24 cellular contexts compared by ENCODE assay signal in the genomic region with DNA sequence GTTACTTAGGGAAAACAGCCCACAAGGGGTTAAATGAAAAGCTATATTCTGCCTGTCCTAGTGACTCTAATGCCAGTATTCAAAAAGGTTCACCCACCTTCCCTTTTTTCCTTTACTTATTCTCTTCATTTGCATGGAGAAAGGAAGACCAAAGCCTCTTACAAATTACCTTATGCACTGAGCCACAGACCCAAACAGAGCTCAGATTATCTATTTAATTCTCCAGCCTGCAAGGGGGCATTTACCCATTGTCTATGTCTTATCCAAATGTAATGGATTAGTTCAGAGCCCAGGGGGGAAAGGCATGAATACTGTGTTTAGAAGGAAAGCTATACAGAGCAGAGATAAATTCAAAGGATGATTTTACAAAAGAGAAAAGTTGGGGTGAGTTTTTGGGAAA.
"Had no signal": no experiment of that assay in that cellular context is flagged by ENCODE, and none has a peak within 500 bp of the region (broad histone marks: within the 10 kb centered on the region; RNA-seq: fewer than 3 reads in every experiment).

No MANE protein-coding gene starts in this region.

- H3K4me1 ChIP-seq: breast epithelium, foreskin keratinocyte, left lung, lower lobe of right lung had no signal

- H3K36me3 ChIP-seq: breast epithelium, esophagus muscularis mucosa, heart right ventricle, left lung, lower lobe of right lung, neutrophil, right lobe of liver, thoracic aorta had no signal

- H3K4me1 Mint-ChIP-seq: activated T-helper 17 cell treated with anti-CD3 and anti-CD28 coated beads, Interleukin-2, amount 50 U/mL, for 72 hours had no signal

- H3K9me3 Mint-ChIP-seq: activated B cell treated with CpG ODN at 0.5 μM for 24 hours; activated CD8-positive, alpha-beta T cell treated with anti-CD3 and anti-CD28 coated beads for 36 hours; activated naive CD4-positive, alpha-beta T cell treated with anti-CD3 and anti-CD28 coated beads, Interleukin-2, amount 50 U/mL, for 72 hours; activated T-cell treated with anti-CD3 and anti-CD28 coated beads, Interleukin-2, amount 50 U/mL, for 4 hours; activated T-helper 17 cell treated with anti-CD3 and anti-CD28 coated beads, Interleukin-2, amount 50 U/mL, for 72 hours; natural killer cell treated with Interleukin-12 subunit alpha and Interleukin-12 subunit beta and Interleukin-15 and Interleukin-18, amount 100 ng/mL, for 72 hours had no signal

- DNase-seq: activated B cell treated with CpG ODN at 0.5 μM for 24 hours; activated CD4-positive, alpha-beta T cell treated with anti-CD3 and anti-CD28 coated beads, Interleukin-2, amount 50 U/mL, for 1 hour; activated CD8-positive, alpha-beta T cell treated with anti-CD3 and anti-CD28 coated beads for 36 hours; activated gamma-delta T cell treated with Interleukin-2 at 50 U/mL for 16 hours; activated T-cell treated with anti-CD3 and anti-CD28 coated beads, Interleukin-2, amount 50 U/mL, for 4 hours; central memory CD4-positive, alpha-beta T cell; foreskin keratinocyte; heart right ventricle; left lung; lower lobe of right lung; mesenchymal stem cell; mucosa of descending colon; right lobe of liver; stimulated activated CD4-positive, alpha-beta T cell treated with anti-CD3 and anti-CD28 coated beads, Interleukin-2, amount 100 ng/mL, for 48 hours; stimulated activated naive CD8-positive, alpha-beta T cell treated with anti-CD3 and anti-CD28 coated beads, Interleukin-15, Interleukin-2, amounts not matched to agents 100 U/mL and 50 U/mL, for 24 hours; T-helper 17 cell; trophoblast cell had no signal

- H3K27me3 Mint-ChIP-seq: activated B cell treated with CpG ODN at 0.5 μM for 24 hours; activated CD8-positive, alpha-beta T cell treated with anti-CD3 and anti-CD28 coated beads for 36 hours had no signal

- H3K27ac ChIP-seq: breast epithelium, esophagus muscularis mucosa, foreskin keratinocyte, left lung, lower lobe of right lung, neutrophil, right lobe of liver, thoracic aorta had no signal

- H3K27ac Mint-ChIP-seq: activated B cell treated with CpG ODN at 0.5 μM for 24 hours; activated CD8-positive, alpha-beta T cell treated with anti-CD3 and anti-CD28 coated beads for 36 hours; activated naive CD4-positive, alpha-beta T cell treated with anti-CD3 and anti-CD28 coated beads, Interleukin-2, amount 50 U/mL, for 72 hours; activated T-helper 17 cell treated with anti-CD3 and anti-CD28 coated beads, Interleukin-2, amount 50 U/mL, for 72 hours; natural killer cell treated with Interleukin-12 subunit alpha and Interleukin-12 subunit beta and Interleukin-15 and Interleukin-18, amount 100 ng/mL, for 72 hours; T-helper 17 cell had no signal

- H3K27me3 ChIP-seq: breast epithelium, esophagus muscularis mucosa, foreskin keratinocyte, heart right ventricle, left lung, neutrophil, right lobe of liver had no signal

- H3K4me3 Mint-ChIP-seq: activated B cell treated with CpG ODN at 0.5 μM for 24 hours; activated CD8-positive, alpha-beta T cell treated with anti-CD3 and anti-CD28 coated beads for 36 hours; activated T-cell treated with anti-CD3 and anti-CD28 coated beads, Interleukin-2, amount 50 U/mL, for 4 hours; activated T-helper 17 cell treated with anti-CD3 and anti-CD28 coated beads, Interleukin-2, amount 50 U/mL, for 72 hours; natural killer cell treated with Interleukin-12 subunit alpha and Interleukin-12 subunit beta and Interleukin-15 and Interleukin-18, amount 100 ng/mL, for 72 hours; T-helper 17 cell had no signal

- H3K4me3 ChIP-seq: breast epithelium, esophagus muscularis mucosa, heart right ventricle, left lung, lower lobe of right lung, mucosa of descending colon, right lobe of liver, thoracic aorta had no signal

- H3K9me3 ChIP-seq: breast epithelium, esophagus muscularis mucosa, heart right ventricle, left lung, lower lobe of right lung, mucosa of descending colon, neutrophil, right lobe of liver, thoracic aorta had no signal

- H3K36me3 Mint-ChIP-seq: activated naive CD4-positive, alpha-beta T cell treated with anti-CD3 and anti-CD28 coated beads, Interleukin-2, amount 50 U/mL, for 72 hours; natural killer cell treated with Interleukin-12 subunit alpha and Interleukin-12 subunit beta and Interleukin-15 and Interleukin-18, amount 100 ng/mL, for 72 hours had no signal

- ATAC-seq: activated CD8-positive, alpha-beta T cell treated with anti-CD3 and anti-CD28 coated beads for 36 hours; activated naive CD4-positive, alpha-beta T cell treated with anti-CD3 and anti-CD28 coated beads, Interleukin-2, amount 50 U/mL, for 72 hours; activated T-cell treated with anti-CD3 and anti-CD28 coated beads, Interleukin-2, amount 50 U/mL, for 4 hours; activated T-helper 17 cell treated with anti-CD3 and anti-CD28 coated beads, Interleukin-2, amount 50 U/mL, for 72 hours; foreskin keratinocyte; heart right ventricle; left lung; lower lobe of right lung; mucosa of descending colon; natural killer cell treated with Interleukin-12 subunit alpha and Interleukin-12 subunit beta and Interleukin-15 and Interleukin-18, amount 100 ng/mL, for 72 hours; right lobe of liver; stimulated activated naive CD8-positive, alpha-beta T cell treated with anti-CD3 and anti-CD28 coated beads, Interleukin-15, Interleukin-2, amounts not matched to agents 100 U/mL and 50 U/mL, for 24 hours; T-helper 17 cell had no signal
